In genomic region chr18:8516391-8517250, GRCh38 we compare ENCODE assay signal across 17 cellular contexts.
A peak's percentile ranks its signal among the peaks of the same experiment; 100 is the strongest.
DNase-seq lines count a peak whose midpoint lies in the region; ATAC-seq, FAIRE-seq and TF ChIP-seq lines count a peak whose summit lies in the region.
"Had no signal": no experiment of that assay in that cellular context is flagged by ENCODE, and none has a peak within 500 bp of the region (broad histone marks: within the 10 kb centered on the region; RNA-seq: fewer than 3 reads in every experiment).

No MANE protein-coding gene starts in this region.

- H4K20me1 ChIP-seq in keratinocyte (ENCODE audit: control insufficient read depth, extremely low read depth, insufficient read depth, low read length), result no peaks in the 10 kb centered on the region

- peak overlapping the region; percentile 62 for H3K4me2 ChIP-seq in keratinocyte (ENCODE audit: control insufficient read depth, extremely low read depth, insufficient read depth, low read depth, low read length)

- peaks cover 7% of the 10 kb centered on the region for H3K4me1 Mint-ChIP-seq in MCF 10A (ENCODE audit: insufficient read depth, unreplicated experiment)

- H3K4me3 ChIP-seq in breast epithelium, result no peak overlapping the region
- H3K4me3 ChIP-seq in bronchial epithelial cell (ENCODE audit: low read depth, low read length), result no peak overlapping the region
- H3K4me3 ChIP-seq in keratinocyte (ENCODE audit: control insufficient read depth in 2 of 3, extremely low read depth in 1 of 3, insufficient read depth in 2 of 3, low read depth in 1 of 3, low read length in 3 of 3), result no peak overlapping the region

- intact Hi-C loops in MCF 10A (cut with micrococcal nuclease), result no loop called here
- intact Hi-C loops in breast epithelium (cut with DNase I; ENCODE audit: low total_unique reads), result no loop called here

- H3K4me3 Mint-ChIP-seq in MCF 10A (ENCODE audit: unreplicated experiment), result peak overlapping the region; percentile 17

- H3K36me3 Mint-ChIP-seq in MCF 10A (ENCODE audit: insufficient read depth, unreplicated experiment), result no peaks in the 10 kb centered on the region

- H3K9me3 ChIP-seq in breast epithelium (peaks cover 0 to 4% of the 10 kb centered on the region in 2 donors), keratinocyte (ENCODE audit: control insufficient read depth, low read depth, low read length) (peaks cover 4% of the 10 kb centered on the region)

- H3K27ac ChIP-seq in breast epithelium (no peak overlapping the region), keratinocyte (ENCODE audit: control insufficient read depth, insufficient read depth, low read length) (peak overlapping the region; percentile 72)

- peak overlapping the region; percentile 22 for H2AFZ ChIP-seq in keratinocyte (ENCODE audit: control insufficient read depth, low read length)

- peak overlapping the region; percentile 86 for H3K27ac Mint-ChIP-seq in MCF 10A (ENCODE audit: low read depth, unreplicated experiment)

- no peaks in the 10 kb centered on the region for H3K27me3 Mint-ChIP-seq in MCF 10A (ENCODE audit: insufficient read depth, unreplicated experiment)

- BruUV-seq in MCF 10A (replicated peaks; lab: Mats Ljungman, UMichigan), result no TSS peak

- dilution Hi-C loops in keratinocyte (cut with MboI; ENCODE audit: extremely low pct_ligation_motif_present, low sequenced_read_pairs), result no loop called here

- H3K9ac ChIP-seq in keratinocyte (ENCODE audit: control insufficient read depth, extremely low read depth, insufficient read depth, low read length), result peak overlapping the region; percentile 10

- no peaks in the 10 kb centered on the region for H3K36me3 ChIP-seq in breast epithelium
- H3K36me3 ChIP-seq in bronchial epithelial cell (ENCODE audit: control insufficient read depth, insufficient read depth, low read length), result no peaks in the 10 kb centered on the region
- H3K36me3 ChIP-seq in keratinocyte (ENCODE audit: control insufficient read depth in 2 of 2, extremely low read depth in 1 of 2, insufficient read depth in 2 of 2, low read length in 2 of 2), result no peaks in the 10 kb centered on the region

- DNase-seq in MCF 10A (ENCODE audit: unreplicated experiment) (peak; percentile 69), breast epithelium (ENCODE audit: low spot score in 2 of 2) (no peak), bronchial epithelial cell (ENCODE audit: low read depth) (peak; percentile 95), keratinocyte (ENCODE audit: low read depth, low spot score) (peak; percentile 73), urothelium cell line (ENCODE audit: low spot score) (peak; percentile 67), NCI-H446 (lab: John Stamatoyannopoulos, UW) (no peak), A172 (ENCODE audit: low spot score) (no peak)
- DNase-seq: 8988T, DMS 273 treated with DMSO at 0.1 percent for 48 hours, EL, H7, NCI-H1048, NCI-H146, NCI-H2227 treated with DMSO at 0.1 percent for 48 hours, NCI-H526, RPMI8226 had no signal

- no peak for ATAC-seq in HG03280 (IDR thresholded peaks at IDR 0.05; ENCODE audit: unreplicated experiment)

- no peaks in the 10 kb centered on the region for H3K9me1 ChIP-seq in keratinocyte (ENCODE audit: control insufficient read depth, extremely low read depth, insufficient read depth, low read length)

- TF ChIP-seq CTCF in MCF 10A (IDR thresholded peaks at IDR 0.05; ENCODE audit: unreplicated experiment) (no peak), breast epithelium (IDR thresholded peaks at IDR 0.05) (no peak), bronchial epithelial cell (IDR thresholded peaks at IDR 0.05; ENCODE audit: insufficient read depth, low read length, severe bottlenecking) (no peak), keratinocyte (optimal IDR thresholded peaks at IDR 0.05 in 1 of 3, IDR thresholded peaks at IDR 0.05 in 1 of 3, conservative IDR thresholded peaks at IDR 0.05 in 1 of 3; ENCODE audit: extremely low read depth in 1 of 3, insufficient read depth in 2 of 3, low read length in 3 of 3) (peak in 1 of 3 experiments; percentile 14)

- H3K27me3 ChIP-seq in breast epithelium (no peaks in the 10 kb centered on the region), bronchial epithelial cell (ENCODE audit: control insufficient read depth, insufficient read depth, low read length) (no peaks in the 10 kb centered on the region), keratinocyte (ENCODE audit: control insufficient read depth, extremely low read depth, insufficient read depth, low read length) (no peaks in the 10 kb centered on the region)

- no peak for TF ChIP-seq POLR2A in breast epithelium (IDR thresholded peaks at IDR 0.05)

- FAIRE-seq in bronchial epithelial cell (lab: Jason Lieb, UNC) (peak; percentile 18), keratinocyte (lab: Jason Lieb, UNC) (peak; percentile 96), urothelium cell line (lab: Jason Lieb, UNC) (no peak)

- peaks cover 7% of the 10 kb centered on the region for H3K9me3 Mint-ChIP-seq in MCF 10A (ENCODE audit: unreplicated experiment)

- CTCF ChIA-PET in MCF 10A (lab: Yijun Ruan, JAX), result interaction anchor here (1.7 kb wide), 1 partner anchor 38 kb away, joined by 5 read pairs; no protein-coding TSS in a partner anchor

- POLR2A ChIA-PET in MCF 10A (lab: Yijun Ruan, JAX), result interaction anchor here (1.3 kb wide), 1 partner anchor 92 kb away, joined by 3 read pairs; the partner anchor contains the start of gene RAB12

- H3K4me1 ChIP-seq in breast epithelium (no peaks in the 10 kb centered on the region), keratinocyte (ENCODE audit: control insufficient read depth, extremely low read depth, insufficient read depth, low read length) (peaks cover 15% of the 10 kb centered on the region)

- H3K79me2 ChIP-seq in keratinocyte (ENCODE audit: control insufficient read depth, insufficient read depth, low read length), result no peaks in the 10 kb centered on the region

Comparison
In these comparisons a context has a peak if more than half of its experiments do, and no peak if none do; other contexts are left out.
1. DNase-seq: peak in MCF 10A (single experiment), bronchial epithelial cell (single experiment), keratinocyte (single experiment) and urothelium cell line (single experiment); none in breast epithelium (0 of 2), NCI-H446 (0 of 2) and A172 (single experiment).